8 cellular contexts compared by ENCODE assay signal in genomic region chr5:134555223-134555790, GRCh38. TPM values are rescaled to one million over a fixed set of nuclear protein-coding genes. Genes with fewer than 3 reads are reported as not detected.
A peak's percentile ranks its signal among the peaks of the same experiment; 100 is the strongest.
DNase-seq lines count a peak whose midpoint lies in the region; ATAC-seq and TF ChIP-seq lines count a peak whose summit lies in the region.

No MANE protein-coding gene starts in this region.

- CTCF ChIA-PET in OCI-LY7 (lab: Charles Lee; ENCODE audit: unreplicated experiment) = interaction anchor here (1.2 kb wide), 1 partner anchor 29 kb away, joined by 4 read pairs; no protein-coding TSS in a partner anchor

- DNase-seq in OCI-LY7 (ENCODE audit: low spot score) (no peak), foreskin melanocyte (no peak), SJCRH30 (no peak)
- DNase-seq in effector memory CD8-positive, alpha-beta T cell = no peak

- no peaks in the 10 kb centered on the region for H3K9me2 ChIP-seq in OCI-LY7 (ENCODE audit: insufficient read depth, low read length)

- H3K9me3 ChIP-seq in OCI-LY7 (ENCODE audit: low read length) (no peaks in the 10 kb centered on the region), SJCRH30 (replicated peaks) (no peaks in the 10 kb centered on the region)

- peaks cover 13% of the 10 kb centered on the region; the same call in 1 of the 2 replicates for H3K79me2 ChIP-seq in OCI-LY7 (ENCODE audit: insufficient read depth, low read depth, low read length)

- no peaks in the 10 kb centered on the region for H4K20me1 ChIP-seq in OCI-LY7 (ENCODE audit: insufficient read depth, low read length)

- peak overlapping the region; percentile 38 to 67 for H3K4me3 Mint-ChIP-seq in effector memory CD8-positive, alpha-beta T cell

- POLR2A ChIA-PET in OCI-LY7 (lab: Charles Lee) = interaction anchor here (0.8 to 2.5 kb wide), 5 partner anchors 8 to 287 kb away, joined by 3 to 20 read pairs (median 4); no protein-coding TSS in a partner anchor

- peak; percentile 7 for ATAC-seq in GM18867 (IDR thresholded peaks at IDR 0.05; ENCODE audit: unreplicated experiment)
- no peak for ATAC-seq in effector memory CD8-positive, alpha-beta T cell (replicated peaks)
- ATAC-seq in HG02870 (IDR thresholded peaks at IDR 0.05; ENCODE audit: unreplicated experiment) = no peak
- ATAC-seq in HG02885 (IDR thresholded peaks at IDR 0.05; ENCODE audit: poor library complexity, unreplicated experiment) = no peak

- no peak overlapping the region for H2AFZ ChIP-seq in OCI-LY7 (ENCODE audit: low read length)

- no peaks in the 10 kb centered on the region for H3K27me3 ChIP-seq in SJCRH30

- peak overlapping the region; percentile 55 for H3K4me2 ChIP-seq in OCI-LY7 (ENCODE audit: low read length)

- peak overlapping the region; percentile 78 to 87 for H3K27ac Mint-ChIP-seq in effector memory CD8-positive, alpha-beta T cell

- H3K9me3 Mint-ChIP-seq in effector memory CD8-positive, alpha-beta T cell = no peaks in the 10 kb centered on the region

- intact Hi-C loops in OCI-LY7 (cut with micrococcal nuclease; ENCODE audit: unreplicated experiment) = no loop called here

- H3K27me3 Mint-ChIP-seq in effector memory CD8-positive, alpha-beta T cell = no peaks in the 10 kb centered on the region

- no TSS peak for BruUV-seq in OCI-LY7 (replicated peaks; lab: Mats Ljungman, UMichigan)

- peaks cover 81% of the 10 kb centered on the region for H3K36me3 ChIP-seq in OCI-LY7 (ENCODE audit: insufficient read depth, low read length)
- no peaks in the 10 kb centered on the region for H3K36me3 ChIP-seq in SJCRH30

- H3K4me1 Mint-ChIP-seq in effector memory CD8-positive, alpha-beta T cell (ENCODE audit: low read depth in 2 of 2) = peaks cover 46 to 50% of the 10 kb centered on the region in 2 donors

- H3K4me1 ChIP-seq in OCI-LY7 (ENCODE audit: insufficient read depth, low read length, poor library complexity, severe bottlenecking) = peaks cover 49% of the 10 kb centered on the region
- H3K4me1 ChIP-seq in SJCRH30 = no peaks in the 10 kb centered on the region

- H3K27ac ChIP-seq in OCI-LY7 (ENCODE audit: low read depth, low read length, poor library complexity, severe bottlenecking) (peak overlapping the region; percentile 64), skin epidermis (peak overlapping the region in 17 of 21 experiments; percentile 25 to 80 (median 70)), SJCRH30 (no peak overlapping the region)

- H3K4me3 ChIP-seq in OCI-LY7 (ENCODE audit: low read depth, low read length, poor library complexity, severe bottlenecking) (peak overlapping the region; percentile 13), skin epidermis (no peak overlapping the region), SJCRH30 (no peak overlapping the region)

- peaks cover 69% of the 10 kb centered on the region for H3K36me3 Mint-ChIP-seq in effector memory CD8-positive, alpha-beta T cell (ENCODE audit: insufficient read depth)

- no peak for TF ChIP-seq CTCF in OCI-LY7 (conservative IDR thresholded peaks at IDR 0.05; ENCODE audit: low read length)

RNA-seq across cellular contexts. Expression of gene JADE2, which starts 29.8 kb away (rescaled TPM):
- total RNA-seq in OCI-LY7 (2014; rRNA removed; shearing (Covaris generic)) = 32.3 and 37.6 TPM in 2 replicates
- 67.0 and 70.5 TPM in 2 replicates for total RNA-seq in OCI-LY7 (2022)
- 0.71 and 1.6 TPM in 2 replicates for total RNA-seq in SJCRH30 (2014; rRNA removed; shearing (Covaris generic))

Comparison
In these comparisons a context has a peak if more than half of its experiments do, and no peak if none do; other contexts are left out.
1. RNA of gene JADE2, which starts 29.8 kb away (total RNA-seq): 32.3 to 70.5 TPM in OCI-LY7; 0.71 to 1.6 TPM in SJCRH30; every median in the first group is over 10 times any median in the second.